In the genomic region with DNA sequence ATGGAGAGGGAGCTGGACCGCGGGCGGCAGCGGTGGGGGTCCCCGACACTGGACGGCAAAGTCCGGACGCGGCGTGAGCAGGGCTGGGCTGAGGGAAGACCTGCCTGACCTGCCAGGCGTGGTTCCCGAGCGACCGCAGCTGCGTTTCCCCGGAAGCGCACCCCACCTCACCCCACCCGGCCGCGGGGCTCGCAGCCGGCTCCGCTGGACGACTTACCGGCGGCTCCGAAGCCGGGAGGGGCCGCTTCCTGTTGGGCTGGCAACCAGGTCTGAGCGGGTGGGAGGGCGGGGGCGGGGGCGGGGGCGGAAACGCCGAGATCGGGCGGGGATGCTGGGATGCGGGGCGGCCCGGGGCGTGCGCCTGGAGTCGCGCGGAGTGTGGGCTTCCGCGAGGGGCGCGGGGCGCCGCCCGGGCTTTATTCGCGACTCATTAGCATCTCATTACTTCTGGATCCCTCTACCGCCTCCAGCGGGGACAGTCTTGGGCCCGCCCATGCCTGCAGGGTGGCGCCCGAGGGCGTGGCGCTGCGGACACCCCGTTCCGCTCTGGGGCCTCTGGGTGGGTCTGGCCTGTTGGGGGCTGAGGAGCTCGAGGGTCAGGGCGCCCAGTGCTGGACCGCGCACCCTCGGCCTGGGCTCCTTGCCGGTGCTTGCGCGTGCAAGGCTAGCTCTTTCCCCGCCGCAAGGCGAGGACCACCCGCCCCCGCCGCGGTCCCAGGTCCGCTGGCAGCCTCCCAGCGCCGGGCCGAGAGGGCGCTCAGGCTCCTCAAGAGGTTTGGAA, we compare ENCODE assay signal across 8 cellular contexts. TPM values are rescaled to one million over a fixed set of nuclear protein-coding genes. Genes with fewer than 3 reads are reported as not detected.
A peak's percentile ranks its signal among the peaks of the same experiment; 100 is the strongest.
DNase-seq lines count a peak whose midpoint lies in the region; ATAC-seq and TF ChIP-seq lines count a peak whose summit lies in the region.

A gene with protein sequence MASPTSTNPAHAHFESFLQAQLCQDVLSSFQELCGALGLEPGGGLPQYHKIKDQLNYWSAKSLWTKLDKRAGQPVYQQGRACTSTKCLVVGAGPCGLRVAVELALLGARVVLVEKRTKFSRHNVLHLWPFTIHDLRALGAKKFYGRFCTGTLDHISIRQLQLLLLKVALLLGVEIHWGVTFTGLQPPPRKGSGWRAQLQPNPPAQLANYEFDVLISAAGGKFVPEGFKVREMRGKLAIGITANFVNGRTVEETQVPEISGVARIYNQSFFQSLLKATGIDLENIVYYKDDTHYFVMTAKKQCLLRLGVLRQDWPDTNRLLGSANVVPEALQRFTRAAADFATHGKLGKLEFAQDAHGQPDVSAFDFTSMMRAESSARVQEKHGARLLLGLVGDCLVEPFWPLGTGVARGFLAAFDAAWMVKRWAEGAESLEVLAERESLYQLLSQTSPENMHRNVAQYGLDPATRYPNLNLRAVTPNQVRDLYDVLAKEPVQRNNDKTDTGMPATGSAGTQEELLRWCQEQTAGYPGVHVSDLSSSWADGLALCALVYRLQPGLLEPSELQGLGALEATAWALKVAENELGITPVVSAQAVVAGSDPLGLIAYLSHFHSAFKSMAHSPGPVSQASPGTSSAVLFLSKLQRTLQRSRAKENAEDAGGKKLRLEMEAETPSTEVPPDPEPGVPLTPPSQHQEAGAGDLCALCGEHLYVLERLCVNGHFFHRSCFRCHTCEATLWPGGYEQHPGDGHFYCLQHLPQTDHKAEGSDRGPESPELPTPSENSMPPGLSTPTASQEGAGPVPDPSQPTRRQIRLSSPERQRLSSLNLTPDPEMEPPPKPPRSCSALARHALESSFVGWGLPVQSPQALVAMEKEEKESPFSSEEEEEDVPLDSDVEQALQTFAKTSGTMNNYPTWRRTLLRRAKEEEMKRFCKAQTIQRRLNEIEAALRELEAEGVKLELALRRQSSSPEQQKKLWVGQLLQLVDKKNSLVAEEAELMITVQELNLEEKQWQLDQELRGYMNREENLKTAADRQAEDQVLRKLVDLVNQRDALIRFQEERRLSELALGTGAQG (minus strand): TSS at position 271 of the 781 bp plus-strand sequence. CDS start 1,576 bp downstream, outside the sequence.

- H3K27ac ChIP-seq in Panc1 (ENCODE audit: low read length) (peak within 1 kb of the TSS; percentile 90), substantia nigra (ENCODE audit: low read depth, low read length, poor library complexity, severe bottlenecking) (peak within 1 kb of the TSS; percentile 83)

- no peak for TF ChIP-seq CTCF in Panc1 (IDR thresholded peaks at IDR 0.05)
- TF ChIP-seq CTCF in fibroblast of pulmonary artery (IDR thresholded peaks at IDR 0.05; ENCODE audit: low read length, missing control alignments) = peak; percentile 29
- peak; percentile 16 for TF ChIP-seq CTCF in nephron progenitor cell (IDR thresholded peaks at IDR 0.05)

- ATAC-seq in GM19397 (IDR thresholded peaks at IDR 0.05; ENCODE audit: unreplicated experiment) = peak; percentile 60
- ATAC-seq in HG03521 (IDR thresholded peaks at IDR 0.05; ENCODE audit: unreplicated experiment) = peak; percentile 61
- peak; percentile 87 for ATAC-seq in Panc1

- DNase-seq in COLO668 (lab: John Stamatoyannopoulos, UW; ENCODE audit: unreplicated experiment) = peak; percentile 67
- no peak for DNase-seq in Panc1 (ENCODE audit: low read depth, low spot score)
- DNase-seq in activated T-helper 1 cell treated with anti-CD3 and anti-CD28 coated beads, Interleukin-12 subunit alpha, Interleukin-12 subunit beta, Interleukin-2, Interleukin-4 antibody, amounts not matched to agents 30 ng/mL and 10 ng/mL and 1 ng/mL, durations not matched to agents 14 hours and 24 hours and 36 hours (ENCODE audit: low spot score) = peak; percentile 69
- DNase-seq in fibroblast of pulmonary artery (ENCODE audit: low read depth) = peak; percentile 57
- peak; percentile 73 for DNase-seq in nephron progenitor cell
- DNase-seq in substantia nigra (lab: John Stamatoyannopoulos, UW) = peak in 34 of 49 donors; percentile 20 to 87 (median 54)

- intact Hi-C loops in Panc1 (cut with micrococcal nuclease; ENCODE audit: unreplicated experiment) = no loop called here
- intact Hi-C loops in activated T-helper 1 cell treated with anti-CD3 and anti-CD28 coated beads, Interleukin-12 subunit alpha, Interleukin-12 subunit beta, Interleukin-2, Interleukin-4 antibody, amounts not matched to agents 30 ng/mL and 10 ng/mL and 1 ng/mL, durations not matched to agents 14 hours and 24 hours and 36 hours (cut with micrococcal nuclease) = loop anchor here (1.0 to 10.0 kb wide), 9 partner anchors 15 to 1422 kb away; a partner anchor contains a TSS

- H3K27ac Mint-ChIP-seq in activated T-helper 1 cell treated with anti-CD3 and anti-CD28 coated beads, Interleukin-12 subunit alpha, Interleukin-12 subunit beta, Interleukin-2, Interleukin-4 antibody, amounts not matched to agents 30 ng/mL and 10 ng/mL and 1 ng/mL, durations not matched to agents 14 hours and 24 hours and 36 hours = peak within 1 kb of the TSS; percentile 97
- H3K27ac Mint-ChIP-seq in nephron progenitor cell = peak within 1 kb of the TSS; percentile 54

- peaks cover 28% of the 10 kb centered on the region for H3K36me3 Mint-ChIP-seq in activated T-helper 1 cell treated with anti-CD3 and anti-CD28 coated beads, Interleukin-12 subunit alpha, Interleukin-12 subunit beta, Interleukin-2, Interleukin-4 antibody, amounts not matched to agents 30 ng/mL and 10 ng/mL and 1 ng/mL, durations not matched to agents 14 hours and 24 hours and 36 hours (ENCODE audit: low read depth)
- peaks cover 3% of the 10 kb centered on the region for H3K36me3 Mint-ChIP-seq in nephron progenitor cell (ENCODE audit: low read depth)

- H3K4me1 Mint-ChIP-seq in activated T-helper 1 cell treated with anti-CD3 and anti-CD28 coated beads, Interleukin-12 subunit alpha, Interleukin-12 subunit beta, Interleukin-2, Interleukin-4 antibody, amounts not matched to agents 30 ng/mL and 10 ng/mL and 1 ng/mL, durations not matched to agents 14 hours and 24 hours and 36 hours (ENCODE audit: low read depth) = peaks cover 59% of the 10 kb centered on the region
- H3K4me1 Mint-ChIP-seq in nephron progenitor cell = peaks cover 26% of the 10 kb centered on the region

- H3K4me1 ChIP-seq in Panc1 (ENCODE audit: control insufficient read depth, insufficient read depth, low read length) = peaks cover 22% of the 10 kb centered on the region

- no TSS peak for BruUV-seq in Panc1 (replicated peaks; lab: Mats Ljungman, UMichigan)

- no peaks in the 10 kb centered on the region for H3K36me3 ChIP-seq in Panc1 (ENCODE audit: control insufficient read depth, insufficient read depth, low read length)

- POLR2A ChIA-PET in Panc1 (lab: Charles Lee) = interaction anchor here (0.5 to 1.8 kb wide), 3 partner anchors 13 to 27 kb away, joined by 6 to 13 read pairs (median 11); no protein-coding TSS in a partner anchor

- in situ Hi-C loops in Panc1 (cut with HindIII; ENCODE audit: low pct_unique_long_range_greater_than_20kb, low sequenced_read_pairs) = no loop called here

- no peaks in the 10 kb centered on the region for H3K9me3 ChIP-seq in Panc1 (ENCODE audit: control insufficient read depth, insufficient read depth, low read depth, low read length)

- H3K4me3 ChIP-seq in Panc1 (ENCODE audit: low read depth in 2 of 2, low read length in 2 of 2) = peak within 1 kb of the TSS; percentile 74 to 91
- H3K4me3 ChIP-seq in fibroblast of pulmonary artery (replicated peaks; ENCODE audit: low read depth, low read length) = peak within 1 kb of the TSS; percentile 84

- no peaks in the 10 kb centered on the region for H3K27me3 Mint-ChIP-seq in activated T-helper 1 cell treated with anti-CD3 and anti-CD28 coated beads, Interleukin-12 subunit alpha, Interleukin-12 subunit beta, Interleukin-2, Interleukin-4 antibody, amounts not matched to agents 30 ng/mL and 10 ng/mL and 1 ng/mL, durations not matched to agents 14 hours and 24 hours and 36 hours (ENCODE audit: insufficient read depth)
- H3K27me3 Mint-ChIP-seq in nephron progenitor cell (ENCODE audit: low read depth, poor library complexity) = peaks cover 9% of the 10 kb centered on the region

- peak within 1 kb of the TSS; percentile 97 for H3K4me3 Mint-ChIP-seq in activated T-helper 1 cell treated with anti-CD3 and anti-CD28 coated beads, Interleukin-12 subunit alpha, Interleukin-12 subunit beta, Interleukin-2, Interleukin-4 antibody, amounts not matched to agents 30 ng/mL and 10 ng/mL and 1 ng/mL, durations not matched to agents 14 hours and 24 hours and 36 hours
- peak within 1 kb of the TSS; percentile 98 for H3K4me3 Mint-ChIP-seq in nephron progenitor cell

- H3K9me3 Mint-ChIP-seq in activated T-helper 1 cell treated with anti-CD3 and anti-CD28 coated beads, Interleukin-12 subunit alpha, Interleukin-12 subunit beta, Interleukin-2, Interleukin-4 antibody, amounts not matched to agents 30 ng/mL and 10 ng/mL and 1 ng/mL, durations not matched to agents 14 hours and 24 hours and 36 hours = no peaks in the 10 kb centered on the region
- H3K9me3 Mint-ChIP-seq in nephron progenitor cell = no peaks in the 10 kb centered on the region

- CTCF ChIA-PET in Panc1 (lab: Charles Lee) = interaction anchor here (0.6 kb wide), 1 partner anchor 74 kb away, joined by 3 read pairs; no protein-coding TSS in a partner anchor

- H3K27me3 ChIP-seq in Panc1 (ENCODE audit: control insufficient read depth, insufficient read depth, low read length) = no peaks in the 10 kb centered on the region

RNA-seq across cellular contexts. Expression of the gene that starts here (rescaled TPM):
- 64.5 TPM for total RNA-seq in Panc1 (2021; ENCODE audit: unreplicated experiment)
- 66.5 TPM for polyA plus RNA-seq in Panc1 (2012; ENCODE audit: insufficient read length)
- 40.8 and 47.1 TPM in 2 replicates for total RNA-seq in activated T-helper 1 cell treated with anti-CD3 and anti-CD28 coated beads, Interleukin-12 subunit alpha, Interleukin-12 subunit beta, Interleukin-2, Interleukin-4 antibody, amounts not matched to agents 30 ng/mL and 10 ng/mL and 1 ng/mL, durations not matched to agents 14 hours and 24 hours and 36 hours
